21 cellular contexts compared by ENCODE assay signal in the genomic region with DNA sequence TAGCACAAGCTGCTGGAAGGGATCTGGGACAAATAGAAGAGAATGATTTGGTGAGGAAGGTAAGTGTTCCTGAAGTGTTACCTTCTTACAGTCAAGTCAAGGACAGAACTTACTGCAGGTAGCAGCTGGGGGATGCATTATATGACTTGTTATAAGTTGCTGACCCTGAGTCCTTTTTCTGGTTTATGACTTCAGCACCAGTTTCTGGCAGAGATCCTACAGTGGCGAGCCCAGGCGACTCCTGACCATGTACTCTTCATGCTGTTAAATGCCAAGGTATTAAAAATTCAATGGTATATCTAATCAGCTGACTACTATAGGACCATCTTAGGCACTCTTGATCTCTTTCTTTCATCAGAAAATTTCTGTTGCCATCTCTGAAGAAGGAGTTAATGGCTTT. TPM values are rescaled to one million over a fixed set of nuclear protein-coding genes. Genes with fewer than 3 reads are reported as not detected.
A peak's percentile ranks its signal among the peaks of the same experiment; 100 is the strongest.
DNase-seq lines count a peak whose midpoint lies in the region; ATAC-seq and TF ChIP-seq lines count a peak whose summit lies in the region.
"Had no signal": no experiment of that assay in that cellular context is flagged by ENCODE, and none has a peak within 500 bp of the region (broad histone marks: within the 10 kb centered on the region; RNA-seq: fewer than 3 reads in every experiment).

No MANE protein-coding gene starts in this region.

- H3K4me3 ChIP-seq in heart left ventricle (no peak overlapping the region), epithelial cell of esophagus (ENCODE audit: low read length) (no peak overlapping the region), HAP-1 (no peak overlapping the region), vagina (no peak overlapping the region)
- H3K4me3 ChIP-seq: A549; BLaER1 treated with 17β-estradiol and CSF1 and Interleukin-3, amounts not matched to agents 10 nM and 100 nM; GM23248 had no signal

- DNase-seq in heart left ventricle (no peak), Right ventricle myocardium superior (no peak), DMS79 treated with DMSO at 0.1 percent for 48 hours (lab: John Stamatoyannopoulos, UW) (peak; percentile 35), epithelial cell of esophagus (ENCODE audit: low read depth) (peak; percentile 24), HAP-1 (ENCODE audit: low spot score in 2 of 2) (no peak), vagina (ENCODE audit: extremely low spot score in 2 of 2) (no peak), inferior parietal cortex (ENCODE audit: extremely low spot score) (no peak)
- DNase-seq: 8988T; ACHN; AML-193; BE2C; CD4-positive, alpha-beta T cell; CD8-positive, alpha-beta memory T cell; DMS 273 treated with DMSO at 0.1 percent for 48 hours; DND-41; GM23248; H7 had no signal

- H3K27ac ChIP-seq in heart left ventricle = no peak overlapping the region
- peak overlapping the region; percentile 14; the same call in 1 of the 2 replicates for H3K27ac ChIP-seq in VCaP
- no peak overlapping the region for H3K27ac ChIP-seq in vagina
- H3K27ac ChIP-seq: A549; BLaER1 treated with 17β-estradiol and CSF1 and Interleukin-3, amounts not matched to agents 10 nM and 100 nM; GM23248 had no signal

- H3K4me1 ChIP-seq in heart left ventricle = peaks cover 0 to 11% (median 0%) of the 10 kb centered on the region in 12 donors
- no peaks in the 10 kb centered on the region for H3K4me1 ChIP-seq in HAP-1
- H3K4me1 ChIP-seq in vagina = no peaks in the 10 kb centered on the region
- H3K4me1 ChIP-seq: A549, BE2C had no signal

- ATAC-seq in heart left ventricle (peak; percentile 39 to 79 (median 44)), Right ventricle myocardium superior (ENCODE audit: poor library complexity) (no peak)
- ATAC-seq: A549, HCT116 had no signal

- TF ChIP-seq POLR2A in heart left ventricle (IDR thresholded peaks at IDR 0.05) = no peak
- TF ChIP-seq POLR2A in vagina (IDR thresholded peaks at IDR 0.05) = no peak

- in situ Hi-C loops in HAP-1 (cut with MboI; ENCODE audit: low sequenced_read_pairs) = no loop called here

- WGBS in heart left ventricle, 4 donors = 52 to 69% (median 61%) methylated on average over 2 of the region's 2 CpGs

- H3K27me3 ChIP-seq in heart left ventricle = no peaks in the 10 kb centered on the region
- no peaks in the 10 kb centered on the region for H3K27me3 ChIP-seq in HAP-1 (ENCODE audit: low read depth)
- no peaks in the 10 kb centered on the region for H3K27me3 ChIP-seq in vagina
- H3K27me3 ChIP-seq: BE2C; BLaER1 treated with 17β-estradiol and CSF1 and Interleukin-3, amounts not matched to agents 10 nM and 100 nM had no signal

- H3K9me3 ChIP-seq in heart left ventricle (no peaks in the 10 kb centered on the region), HAP-1 (no peaks in the 10 kb centered on the region), vagina (no peaks in the 10 kb centered on the region)
- H3K9me3 ChIP-seq: A549; BE2C; BLaER1 treated with 17β-estradiol and CSF1 and Interleukin-3, amounts not matched to agents 10 nM and 100 nM had no signal

- H3K36me3 ChIP-seq in heart left ventricle = peaks cover 0 to 99% (median 88%) of the 10 kb centered on the region in 9 donors
- peaks cover 41% of the 10 kb centered on the region for H3K36me3 ChIP-seq in HAP-1 (replicated peaks)
- peaks cover 0 to 76% of the 10 kb centered on the region in 2 donors for H3K36me3 ChIP-seq in vagina

- intact Hi-C loops in heart left ventricle (cut with DNase I) (no loop called here), Right ventricle myocardium superior (cut with DNase I) (no loop called here), vagina (cut with DNase I) (no loop called here)

- no peak for TF ChIP-seq CTCF in heart left ventricle (IDR thresholded peaks at IDR 0.05)
- no peak for TF ChIP-seq CTCF in VCaP (conservative IDR thresholded peaks at IDR 0.05)
- TF ChIP-seq CTCF in epithelial cell of esophagus (IDR thresholded peaks at IDR 0.05; ENCODE audit: insufficient read depth, low read depth, low read length, missing control alignments) = no peak
- TF ChIP-seq CTCF in vagina (IDR thresholded peaks at IDR 0.05) = no peak

RNA-seq across cellular contexts. Expression of a gene that starts 45.1 kb away (rescaled TPM):
- 10 to 100 TPM in 8 of 9 donors, 1 to 10 TPM in 1; 9.7 to 27.4 (median 22.3) TPM for total RNA-seq in heart left ventricle
- 10 to 100 TPM in 1 of 2 donors, 1 to 10 TPM in 1; 3.5 to 12.5 TPM for polyA plus RNA-seq in heart left ventricle
- 22.1 TPM for total RNA-seq in Right ventricle myocardium superior
- total RNA-seq in vagina = 17.7 TPM

Comparison
In these comparisons a context has a peak if more than half of its experiments do, and no peak if none do; other contexts are left out.
1. DNase-seq: peak in DMS79 treated with DMSO at 0.1 percent for 48 hours (single experiment) and epithelial cell of esophagus (single experiment); none in heart left ventricle (0 of 5), Right ventricle myocardium superior (single experiment), HAP-1 (0 of 2), vagina (0 of 2) and inferior parietal cortex (single experiment).